8 cellular contexts compared by ENCODE assay signal in the genomic region with DNA sequence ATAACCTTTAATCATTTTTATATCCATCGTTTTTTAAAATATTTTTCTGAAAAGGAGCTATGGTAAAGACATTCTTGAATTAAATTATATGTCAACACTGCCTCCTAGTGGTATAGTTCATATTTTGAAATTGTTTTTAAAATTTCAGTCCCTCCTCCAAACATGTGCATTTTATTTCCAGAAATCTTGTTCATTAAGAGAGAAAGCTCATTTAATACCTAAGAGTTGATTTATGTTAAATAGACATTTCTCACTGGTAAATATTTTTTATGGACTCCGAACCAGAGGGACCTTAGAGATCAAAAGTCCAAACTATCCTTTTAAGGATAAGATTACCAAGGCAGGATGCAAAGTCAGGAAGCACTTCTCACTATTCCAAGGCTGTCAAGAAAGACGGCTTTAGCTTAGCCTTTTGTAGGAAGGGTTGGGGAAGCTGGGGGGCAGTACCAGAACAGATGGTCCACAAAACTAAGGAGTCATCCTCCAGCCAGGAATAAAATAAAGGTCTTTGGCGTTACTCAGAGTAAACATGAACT. TPM values are rescaled to one million over a fixed set of nuclear protein-coding genes. Genes with fewer than 3 reads are reported as not detected.
DNase-seq lines count a peak whose midpoint lies in the region; ATAC-seq and TF ChIP-seq lines count a peak whose summit lies in the region.

No MANE protein-coding gene starts in this region.

- H3K36me3 ChIP-seq in hepatocyte (replicated peaks; ENCODE audit: insufficient read depth, low read depth) (no peaks in the 10 kb centered on the region), skeletal muscle satellite cell (ENCODE audit: insufficient read depth, low read length) (no peaks in the 10 kb centered on the region)

- TF ChIP-seq CTCF in astrocyte of the spinal cord (IDR thresholded peaks at IDR 0.05; ENCODE audit: low read depth, low read length) (peak; percentile 17), hepatocyte (IDR thresholded peaks at IDR 0.05; ENCODE audit: poor library complexity) (peak; percentile 64)

- H3K9ac ChIP-seq in skeletal muscle satellite cell (ENCODE audit: low read depth, low read length): peak overlapping the region; percentile 71

- peak overlapping the region; percentile 61 for H2AFZ ChIP-seq in hepatocyte

- H3K4me1 ChIP-seq in hepatocyte (ENCODE audit: insufficient read depth) (peaks cover 10% of the 10 kb centered on the region), skeletal muscle satellite cell (ENCODE audit: control insufficient read depth, insufficient read depth, low read length) (peaks cover 13% of the 10 kb centered on the region)

- H3K36me3 Mint-ChIP-seq in activated naive CD4-positive, alpha-beta T cell treated with anti-CD3 and anti-CD28 coated beads for 36 hours (ENCODE audit: low read depth): no peaks in the 10 kb centered on the region
- H3K36me3 Mint-ChIP-seq in activated naive CD4-positive, alpha-beta T cell treated with anti-CD3 and anti-CD28 coated beads, Interleukin-2, amount 10 ng/mL, durations not matched to agents 7 days and 5 days: no peaks in the 10 kb centered on the region

- peaks cover 4% of the 10 kb centered on the region for H3K27me3 Mint-ChIP-seq in activated naive CD4-positive, alpha-beta T cell treated with anti-CD3 and anti-CD28 coated beads for 36 hours (ENCODE audit: low read depth)
- H3K27me3 Mint-ChIP-seq in activated naive CD4-positive, alpha-beta T cell treated with anti-CD3 and anti-CD28 coated beads, Interleukin-2, amount 10 ng/mL, durations not matched to agents 7 days and 5 days: peaks cover 7% of the 10 kb centered on the region

- H3K27ac ChIP-seq in hepatocyte: peak overlapping the region; percentile 19

- no peak for DNase-seq in activated naive CD4-positive, alpha-beta T cell treated with anti-CD3 and anti-CD28 coated beads for 36 hours
- DNase-seq in activated naive CD4-positive, alpha-beta T cell treated with anti-CD3 and anti-CD28 coated beads, Interleukin-2, amount 10 ng/mL, durations not matched to agents 7 days and 5 days: no peak
- DNase-seq in NCI-H446 treated with DMSO at 0.1 percent for 48 hours (lab: John Stamatoyannopoulos, UW) (peak; percentile 19), astrocyte of the spinal cord (ENCODE audit: low read depth, low spot score) (peak; percentile 73), hepatocyte (ENCODE audit: low spot score) (peak; percentile 73)

- peaks cover 12% of the 10 kb centered on the region for H3K4me1 Mint-ChIP-seq in activated naive CD4-positive, alpha-beta T cell treated with anti-CD3 and anti-CD28 coated beads for 36 hours (ENCODE audit: low read depth)
- peaks cover 13% of the 10 kb centered on the region for H3K4me1 Mint-ChIP-seq in activated naive CD4-positive, alpha-beta T cell treated with anti-CD3 and anti-CD28 coated beads, Interleukin-2, amount 10 ng/mL, durations not matched to agents 7 days and 5 days

- no peaks in the 10 kb centered on the region for H4K20me1 ChIP-seq in hepatocyte (ENCODE audit: insufficient read depth, poor library complexity, severe bottlenecking)

- H3K9me3 ChIP-seq in hepatocyte (ENCODE audit: low read depth) (no peaks in the 10 kb centered on the region), skeletal muscle satellite cell (replicated peaks; ENCODE audit: low read length) (no peaks in the 10 kb centered on the region)

- H3K27ac Mint-ChIP-seq in activated naive CD4-positive, alpha-beta T cell treated with anti-CD3 and anti-CD28 coated beads for 36 hours: peak overlapping the region; percentile 42
- H3K27ac Mint-ChIP-seq in activated naive CD4-positive, alpha-beta T cell treated with anti-CD3 and anti-CD28 coated beads, Interleukin-2, amount 10 ng/mL, durations not matched to agents 7 days and 5 days: no peak overlapping the region

- H3K9me3 Mint-ChIP-seq in activated naive CD4-positive, alpha-beta T cell treated with anti-CD3 and anti-CD28 coated beads for 36 hours: no peaks in the 10 kb centered on the region
- H3K9me3 Mint-ChIP-seq in activated naive CD4-positive, alpha-beta T cell treated with anti-CD3 and anti-CD28 coated beads, Interleukin-2, amount 10 ng/mL, durations not matched to agents 7 days and 5 days: no peaks in the 10 kb centered on the region

- 10% methylated on average over 4 of the region's 4 CpGs for WGBS in hepatocyte (ENCODE audit: low lambda C conversion rate, missing lambda C conversion rate)

- in situ Hi-C loops in astrocyte of the spinal cord (cut with HindIII; ENCODE audit: low sequenced_read_pairs): no loop called here

- no peaks in the 10 kb centered on the region for H3K79me2 ChIP-seq in hepatocyte

- H3K4me3 ChIP-seq in astrocyte of the spinal cord (ENCODE audit: low read depth, low read length): peak overlapping the region; percentile 30
- no peak overlapping the region for H3K4me3 ChIP-seq in hepatocyte
- H3K4me3 ChIP-seq in skeletal muscle satellite cell (ENCODE audit: low read length): peak overlapping the region; percentile 67

- intact Hi-C loops in activated naive CD4-positive, alpha-beta T cell treated with anti-CD3 and anti-CD28 coated beads for 36 hours (cut with micrococcal nuclease): loop anchor here (1.0 to 5.0 kb wide), 11 partner anchors 22 to 950 kb away; partner anchors contain the start of gene BHMT

- H3K9me2 ChIP-seq in hepatocyte (replicated peaks; ENCODE audit: insufficient read depth): no peaks in the 10 kb centered on the region

- peak overlapping the region; percentile 67 for H3K4me3 Mint-ChIP-seq in activated naive CD4-positive, alpha-beta T cell treated with anti-CD3 and anti-CD28 coated beads for 36 hours
- H3K4me3 Mint-ChIP-seq in activated naive CD4-positive, alpha-beta T cell treated with anti-CD3 and anti-CD28 coated beads, Interleukin-2, amount 10 ng/mL, durations not matched to agents 7 days and 5 days: no peak overlapping the region

- ATAC-seq in GM21447 (IDR thresholded peaks at IDR 0.05; ENCODE audit: unreplicated experiment): no peak
- no peak for ATAC-seq in GM21360 (IDR thresholded peaks at IDR 0.05; ENCODE audit: unreplicated experiment)

- H3K27me3 ChIP-seq in hepatocyte: no peaks in the 10 kb centered on the region
- H3K27me3 ChIP-seq in skeletal muscle satellite cell (ENCODE audit: control insufficient read depth, insufficient read depth, low read length): no peaks in the 10 kb centered on the region

- H3K4me2 ChIP-seq in hepatocyte (peak overlapping the region; percentile 76), skeletal muscle satellite cell (ENCODE audit: low read length) (peak overlapping the region; percentile 81)

- CTCF ChIA-PET in activated naive CD4-positive, alpha-beta T cell treated with anti-CD3 and anti-CD28 coated beads for 36 hours (lab: Charles Lee): interaction anchor here (0.5 to 11.8 kb wide), 52 partner anchors 8 to 1889 kb away, joined by 3 to 312 read pairs (median 4); partner anchors contain the start of genes ARSB and HOMER1
- CTCF ChIA-PET in activated naive CD4-positive, alpha-beta T cell treated with anti-CD3 and anti-CD28 coated beads, Interleukin-2, amount 10 ng/mL, durations not matched to agents 7 days and 5 days (lab: Charles Lee): interaction anchor here (0.5 to 14.7 kb wide), 36 partner anchors 9 to 950 kb away, joined by 3 to 291 read pairs (median 4); partner anchors contain the start of gene ARSB

RNA-seq across cellular contexts. Expression of gene BHMT, which starts 21.6 kb away (rescaled TPM):
- total RNA-seq in activated naive CD4-positive, alpha-beta T cell treated with anti-CD3 and anti-CD28 coated beads for 36 hours: not detected
- 14.1 and 22.1 TPM in 2 replicates for total RNA-seq in hepatocyte
- 9.7 and 10.2 TPM in 2 replicates for polyA plus RNA-seq in hepatocyte
- total RNA-seq in skeletal muscle satellite cell (2012; rRNA removed): not detected in 2 replicates

Comparison
In these comparisons a context has a peak if more than half of its experiments do, and no peak if none do; other contexts are left out.
1. DNase-seq: peak in NCI-H446 treated with DMSO at 0.1 percent for 48 hours (single experiment), astrocyte of the spinal cord (single experiment) and hepatocyte (single experiment); none in activated naive CD4-positive, alpha-beta T cell treated with anti-CD3 and anti-CD28 coated beads for 36 hours (single experiment) and activated naive CD4-positive, alpha-beta T cell treated with anti-CD3 and anti-CD28 coated beads, Interleukin-2, amount 10 ng/mL, durations not matched to agents 7 days and 5 days (single experiment).
2. RNA of gene BHMT, which starts 21.6 kb away (total RNA-seq): 14.1 to 22.1 TPM in hepatocyte; not detected in activated naive CD4-positive, alpha-beta T cell treated with anti-CD3 and anti-CD28 coated beads for 36 hours; every median in the first group is over 10 times any median in the second.